ENCODE assay signal across 1 cellular context in genomic region chr2:242098445-242099128, GRCh38.
A peak's percentile ranks its signal among the peaks of the same experiment; 100 is the strongest.
TF ChIP-seq lines count a peak whose summit lies in the region.

No MANE protein-coding gene starts in this region.

TF ChIP-seq in K562, 482 proteins besides CTCF, POLR2A, EP300 and RAD21 (continued from another document and continues in another):
- TF ChIP-seq SUPT5H (IDR thresholded peaks at IDR 0.05) (peak; percentile 40; the same call in 1 of the 2 replicates), IRF1 (CRISPR knock-in tag; IDR thresholded peaks at IDR 0.05; ENCODE audit: borderline replicate concordance) (no peak), SMAD4 (CRISPR knock-in tag; conservative IDR thresholded peaks at IDR 0.05) (no peak), ZNF707 (CRISPR knock-in tag; conservative IDR thresholded peaks at IDR 0.05) (no peak), MAFK (IDR thresholded peaks at IDR 0.05; ENCODE audit: low read length) (peak; percentile 93), BCL6 (CRISPR knock-in tag; IDR thresholded peaks at IDR 0.05) (no peak), NFIX (CRISPR knock-in tag; IDR thresholded peaks at IDR 0.05; ENCODE audit: low read depth) (no peak), ZNF740 (CRISPR knock-in tag; IDR thresholded peaks at IDR 0.05) (no peak), ZNF740 (tag; IDR thresholded peaks at IDR 0.05) (no peak), MIER1 (IDR thresholded peaks at IDR 0.05; ENCODE audit: low read depth) (no peak), BRCA1 (IDR thresholded peaks at IDR 0.05) (no peak), BRCA1 (CRISPR knock-in tag; IDR thresholded peaks at IDR 0.05) (no peak), CREB1 (IDR thresholded peaks at IDR 0.05) (no peak), CREB1 (CRISPR knock-in tag; IDR thresholded peaks at IDR 0.05) (no peak), FOXK2 (conservative IDR thresholded peaks at IDR 0.05 in 1 of 2, IDR thresholded peaks at IDR 0.05 in 1 of 2; ENCODE audit: low read depth in 2 of 2) (peak in 1 of 2 experiments; percentile 50; a peak in 1 of 4 replicates), ARNT (IDR thresholded peaks at IDR 0.05) (no peak), ZNF445 (CRISPR knock-in tag; IDR thresholded peaks at IDR 0.05; ENCODE audit: low read depth) (no peak), ELF1 (tag; IDR thresholded peaks at IDR 0.05) (no peak), OTX1 (CRISPR knock-in tag; IDR thresholded peaks at IDR 0.05) (no peak), CCNT2 (IDR thresholded peaks at IDR 0.05; ENCODE audit: borderline replicate concordance, extremely low read depth, insufficient read length, low read depth, low read length) (no peak), ATF1 (CRISPR knock-in tag; IDR thresholded peaks at IDR 0.05) (no peak), ATF1 (tag; IDR thresholded peaks at IDR 0.05) (0 out of 2 replicates have a peak, but pooled peaks have one; percentile 32), ZNF143 (CRISPR knock-in tag; IDR thresholded peaks at IDR 0.05) (no peak), TEAD4 (IDR thresholded peaks at IDR 0.05; ENCODE audit: low read length) (peak; percentile 33; the same call in 1 of the 2 replicates), TEAD4 (CRISPR knock-in tag; IDR thresholded peaks at IDR 0.05; ENCODE audit: borderline replicate concordance) (no peak), NCOA2 (IDR thresholded peaks at IDR 0.05; ENCODE audit: partially characterized antibody in 2 of 2) (no peak), NFXL1 (CRISPR knock-in tag; IDR thresholded peaks at IDR 0.05) (no peak), NFYB (IDR thresholded peaks at IDR 0.05; ENCODE audit: extremely low read depth, insufficient read length) (no peak), ZNF316 (IDR thresholded peaks at IDR 0.05) (peak; percentile 97)
- TF ChIP-seq, protein P1, sequence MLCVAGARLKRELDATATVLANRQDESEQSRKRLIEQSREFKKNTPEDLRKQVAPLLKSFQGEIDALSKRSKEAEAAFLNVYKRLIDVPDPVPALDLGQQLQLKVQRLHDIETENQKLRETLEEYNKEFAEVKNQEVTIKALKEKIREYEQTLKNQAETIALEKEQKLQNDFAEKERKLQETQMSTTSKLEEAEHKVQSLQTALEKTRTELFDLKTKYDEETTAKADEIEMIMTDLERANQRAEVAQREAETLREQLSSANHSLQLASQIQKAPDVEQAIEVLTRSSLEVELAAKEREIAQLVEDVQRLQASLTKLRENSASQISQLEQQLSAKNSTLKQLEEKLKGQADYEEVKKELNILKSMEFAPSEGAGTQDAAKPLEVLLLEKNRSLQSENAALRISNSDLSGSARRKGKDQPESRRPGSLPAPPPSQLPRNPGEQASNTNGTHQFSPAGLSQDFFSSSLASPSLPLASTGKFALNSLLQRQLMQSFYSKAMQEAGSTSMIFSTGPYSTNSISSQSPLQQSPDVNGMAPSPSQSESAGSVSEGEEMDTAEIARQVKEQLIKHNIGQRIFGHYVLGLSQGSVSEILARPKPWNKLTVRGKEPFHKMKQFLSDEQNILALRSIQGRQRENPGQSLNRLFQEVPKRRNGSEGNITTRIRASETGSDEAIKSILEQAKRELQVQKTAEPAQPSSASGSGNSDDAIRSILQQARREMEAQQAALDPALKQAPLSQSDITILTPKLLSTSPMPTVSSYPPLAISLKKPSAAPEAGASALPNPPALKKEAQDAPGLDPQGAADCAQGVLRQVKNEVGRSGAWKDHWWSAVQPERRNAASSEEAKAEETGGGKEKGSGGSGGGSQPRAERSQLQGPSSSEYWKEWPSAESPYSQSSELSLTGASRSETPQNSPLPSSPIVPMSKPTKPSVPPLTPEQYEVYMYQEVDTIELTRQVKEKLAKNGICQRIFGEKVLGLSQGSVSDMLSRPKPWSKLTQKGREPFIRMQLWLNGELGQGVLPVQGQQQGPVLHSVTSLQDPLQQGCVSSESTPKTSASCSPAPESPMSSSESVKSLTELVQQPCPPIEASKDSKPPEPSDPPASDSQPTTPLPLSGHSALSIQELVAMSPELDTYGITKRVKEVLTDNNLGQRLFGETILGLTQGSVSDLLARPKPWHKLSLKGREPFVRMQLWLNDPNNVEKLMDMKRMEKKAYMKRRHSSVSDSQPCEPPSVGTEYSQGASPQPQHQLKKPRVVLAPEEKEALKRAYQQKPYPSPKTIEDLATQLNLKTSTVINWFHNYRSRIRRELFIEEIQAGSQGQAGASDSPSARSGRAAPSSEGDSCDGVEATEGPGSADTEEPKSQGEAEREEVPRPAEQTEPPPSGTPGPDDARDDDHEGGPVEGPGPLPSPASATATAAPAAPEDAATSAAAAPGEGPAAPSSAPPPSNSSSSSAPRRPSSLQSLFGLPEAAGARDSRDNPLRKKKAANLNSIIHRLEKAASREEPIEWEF (CRISPR knock-in tag; IDR thresholded peaks at IDR 0.05) = no peak
- TF ChIP-seq, protein P2, sequence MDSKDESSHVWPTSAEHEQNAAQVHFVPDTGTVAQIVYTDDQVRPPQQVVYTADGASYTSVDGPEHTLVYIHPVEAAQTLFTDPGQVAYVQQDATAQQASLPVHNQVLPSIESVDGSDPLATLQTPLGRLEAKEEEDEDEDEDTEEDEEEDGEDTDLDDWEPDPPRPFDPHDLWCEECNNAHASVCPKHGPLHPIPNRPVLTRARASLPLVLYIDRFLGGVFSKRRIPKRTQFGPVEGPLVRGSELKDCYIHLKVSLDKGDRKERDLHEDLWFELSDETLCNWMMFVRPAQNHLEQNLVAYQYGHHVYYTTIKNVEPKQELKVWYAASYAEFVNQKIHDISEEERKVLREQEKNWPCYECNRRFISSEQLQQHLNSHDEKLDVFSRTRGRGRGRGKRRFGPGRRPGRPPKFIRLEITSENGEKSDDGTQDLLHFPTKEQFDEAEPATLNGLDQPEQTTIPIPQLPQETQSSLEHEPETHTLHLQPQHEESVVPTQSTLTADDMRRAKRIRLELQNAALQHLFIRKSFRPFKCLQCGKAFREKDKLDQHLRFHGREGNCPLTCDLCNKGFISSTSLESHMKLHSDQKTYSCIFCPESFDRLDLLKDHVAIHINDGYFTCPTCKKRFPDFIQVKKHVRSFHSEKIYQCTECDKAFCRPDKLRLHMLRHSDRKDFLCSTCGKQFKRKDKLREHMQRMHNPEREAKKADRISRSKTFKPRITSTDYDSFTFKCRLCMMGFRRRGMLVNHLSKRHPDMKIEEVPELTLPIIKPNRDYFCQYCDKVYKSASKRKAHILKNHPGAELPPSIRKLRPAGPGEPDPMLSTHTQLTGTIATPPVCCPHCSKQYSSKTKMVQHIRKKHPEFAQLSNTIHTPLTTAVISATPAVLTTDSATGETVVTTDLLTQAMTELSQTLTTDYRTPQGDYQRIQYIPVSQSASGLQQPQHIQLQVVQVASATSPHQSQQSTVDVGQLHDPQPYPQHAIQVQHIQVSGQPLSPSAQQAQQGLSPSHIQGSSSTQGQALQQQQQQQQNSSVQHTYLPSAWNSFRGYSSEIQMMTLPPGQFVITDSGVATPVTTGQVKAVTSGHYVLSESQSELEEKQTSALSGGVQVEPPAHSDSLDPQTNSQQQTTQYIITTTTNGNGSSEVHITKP (IDR thresholded peaks at IDR 0.05; ENCODE audit: partially characterized antibody) = no peak
- TF ChIP-seq, protein P3, sequence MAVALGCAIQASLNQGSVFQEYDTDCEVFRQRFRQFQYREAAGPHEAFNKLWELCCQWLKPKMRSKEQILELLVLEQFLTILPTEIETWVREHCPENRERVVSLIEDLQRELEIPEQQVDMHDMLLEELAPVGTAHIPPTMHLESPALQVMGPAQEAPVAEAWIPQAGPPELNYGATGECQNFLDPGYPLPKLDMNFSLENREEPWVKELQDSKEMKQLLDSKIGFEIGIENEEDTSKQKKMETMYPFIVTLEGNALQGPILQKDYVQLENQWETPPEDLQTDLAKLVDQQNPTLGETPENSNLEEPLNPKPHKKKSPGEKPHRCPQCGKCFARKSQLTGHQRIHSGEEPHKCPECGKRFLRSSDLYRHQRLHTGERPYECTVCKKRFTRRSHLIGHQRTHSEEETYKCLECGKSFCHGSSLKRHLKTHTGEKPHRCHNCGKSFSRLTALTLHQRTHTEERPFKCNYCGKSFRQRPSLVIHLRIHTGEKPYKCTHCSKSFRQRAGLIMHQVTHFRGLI (CRISPR knock-in tag; IDR thresholded peaks at IDR 0.05) = no peak
- TF ChIP-seq, protein P4, sequence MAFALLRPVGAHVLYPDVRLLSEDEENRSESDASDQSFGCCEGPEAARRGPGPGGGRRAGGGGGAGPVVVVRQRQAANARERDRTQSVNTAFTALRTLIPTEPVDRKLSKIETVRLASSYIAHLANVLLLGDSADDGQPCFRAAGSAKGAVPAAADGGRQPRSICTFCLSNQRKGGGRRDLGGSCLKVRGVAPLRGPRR (CRISPR knock-in tag; IDR thresholded peaks at IDR 0.05) = no peak
- TF ChIP-seq, protein P5, sequence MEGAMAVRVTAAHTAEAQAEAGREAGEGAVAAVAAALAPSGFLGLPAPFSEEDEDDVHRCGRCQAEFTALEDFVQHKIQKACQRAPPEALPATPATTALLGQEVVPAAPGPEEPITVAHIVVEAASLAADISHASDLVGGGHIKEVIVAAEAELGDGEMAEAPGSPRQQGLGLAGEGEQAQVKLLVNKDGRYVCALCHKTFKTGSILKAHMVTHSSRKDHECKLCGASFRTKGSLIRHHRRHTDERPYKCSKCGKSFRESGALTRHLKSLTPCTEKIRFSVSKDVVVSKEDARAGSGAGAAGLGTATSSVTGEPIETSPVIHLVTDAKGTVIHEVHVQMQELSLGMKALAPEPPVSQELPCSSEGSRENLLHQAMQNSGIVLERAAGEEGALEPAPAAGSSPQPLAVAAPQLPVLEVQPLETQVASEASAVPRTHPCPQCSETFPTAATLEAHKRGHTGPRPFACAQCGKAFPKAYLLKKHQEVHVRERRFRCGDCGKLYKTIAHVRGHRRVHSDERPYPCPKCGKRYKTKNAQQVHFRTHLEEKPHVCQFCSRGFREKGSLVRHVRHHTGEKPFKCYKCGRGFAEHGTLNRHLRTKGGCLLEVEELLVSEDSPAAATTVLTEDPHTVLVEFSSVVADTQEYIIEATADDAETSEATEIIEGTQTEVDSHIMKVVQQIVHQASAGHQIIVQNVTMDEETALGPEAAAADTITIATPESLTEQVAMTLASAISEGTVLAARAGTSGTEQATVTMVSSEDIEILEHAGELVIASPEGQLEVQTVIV (CRISPR knock-in tag; IDR thresholded peaks at IDR 0.05; ENCODE audit: borderline replicate concordance) = no peak
- TF ChIP-seq, protein P6, sequence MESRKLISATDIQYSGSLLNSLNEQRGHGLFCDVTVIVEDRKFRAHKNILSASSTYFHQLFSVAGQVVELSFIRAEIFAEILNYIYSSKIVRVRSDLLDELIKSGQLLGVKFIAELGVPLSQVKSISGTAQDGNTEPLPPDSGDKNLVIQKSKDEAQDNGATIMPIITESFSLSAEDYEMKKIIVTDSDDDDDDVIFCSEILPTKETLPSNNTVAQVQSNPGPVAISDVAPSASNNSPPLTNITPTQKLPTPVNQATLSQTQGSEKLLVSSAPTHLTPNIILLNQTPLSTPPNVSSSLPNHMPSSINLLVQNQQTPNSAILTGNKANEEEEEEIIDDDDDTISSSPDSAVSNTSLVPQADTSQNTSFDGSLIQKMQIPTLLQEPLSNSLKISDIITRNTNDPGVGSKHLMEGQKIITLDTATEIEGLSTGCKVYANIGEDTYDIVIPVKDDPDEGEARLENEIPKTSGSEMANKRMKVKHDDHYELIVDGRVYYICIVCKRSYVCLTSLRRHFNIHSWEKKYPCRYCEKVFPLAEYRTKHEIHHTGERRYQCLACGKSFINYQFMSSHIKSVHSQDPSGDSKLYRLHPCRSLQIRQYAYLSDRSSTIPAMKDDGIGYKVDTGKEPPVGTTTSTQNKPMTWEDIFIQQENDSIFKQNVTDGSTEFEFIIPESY (CRISPR knock-in tag; IDR thresholded peaks at IDR 0.05) = no peak
